35 cellular contexts compared by ENCODE assay signal in genomic region chr12:97363693-97364092, GRCh38.
"Had no signal": no experiment of that assay in that cellular context is flagged by ENCODE, and none has a peak within 500 bp of the region (broad histone marks: within the 10 kb centered on the region; RNA-seq: fewer than 3 reads in every experiment).

No MANE protein-coding gene starts in this region.

- H3K36me3 ChIP-seq: MG63 had no signal

- DNase-seq: Karpas-422, Kasumi-1, MG63, MM.1S, MV-4-11, NCI-H1048, NCI-H1092, NCI-H1092 treated with DMSO at 0.1 percent for 48 hours, NCI-H1105, NCI-H1105 treated with DMSO at 0.1 percent for 48 hours, NCI-H1417, NCI-H1417 treated with DMSO at 0.1 percent for 48 hours, NCI-H1436, NCI-H1436 treated with DMSO at 0.1 percent for 48 hours, NCI-H146, NCI-H1694, NCI-H1694 treated with DMSO at 0.1 percent for 48 hours, NCI-H187, NCI-H187 treated with DMSO at 0.1 percent for 48 hours, NCI-H1930, NCI-H2029, NCI-H2029 treated with DMSO at 0.1 percent for 48 hours, NCI-H2081, NCI-H2081 treated with DMSO at 0.1 percent for 48 hours, NCI-H2107, NCI-H2171, NCI-H2171 treated with DMSO at 0.1 percent for 48 hours, NCI-H2227 treated with DMSO at 0.1 percent for 48 hours, NCI-H226, NCI-H345, NCI-H446, NCI-H446 treated with DMSO at 0.1 percent for 48 hours, NCI-H510A, NCI-H510A treated with DMSO at 0.1 percent for 48 hours, NCI-H524 had no signal

- H3K4me3 ChIP-seq: MG63 had no signal

- H3K9me3 ChIP-seq: MG63 had no signal
